In the genomic region with DNA sequence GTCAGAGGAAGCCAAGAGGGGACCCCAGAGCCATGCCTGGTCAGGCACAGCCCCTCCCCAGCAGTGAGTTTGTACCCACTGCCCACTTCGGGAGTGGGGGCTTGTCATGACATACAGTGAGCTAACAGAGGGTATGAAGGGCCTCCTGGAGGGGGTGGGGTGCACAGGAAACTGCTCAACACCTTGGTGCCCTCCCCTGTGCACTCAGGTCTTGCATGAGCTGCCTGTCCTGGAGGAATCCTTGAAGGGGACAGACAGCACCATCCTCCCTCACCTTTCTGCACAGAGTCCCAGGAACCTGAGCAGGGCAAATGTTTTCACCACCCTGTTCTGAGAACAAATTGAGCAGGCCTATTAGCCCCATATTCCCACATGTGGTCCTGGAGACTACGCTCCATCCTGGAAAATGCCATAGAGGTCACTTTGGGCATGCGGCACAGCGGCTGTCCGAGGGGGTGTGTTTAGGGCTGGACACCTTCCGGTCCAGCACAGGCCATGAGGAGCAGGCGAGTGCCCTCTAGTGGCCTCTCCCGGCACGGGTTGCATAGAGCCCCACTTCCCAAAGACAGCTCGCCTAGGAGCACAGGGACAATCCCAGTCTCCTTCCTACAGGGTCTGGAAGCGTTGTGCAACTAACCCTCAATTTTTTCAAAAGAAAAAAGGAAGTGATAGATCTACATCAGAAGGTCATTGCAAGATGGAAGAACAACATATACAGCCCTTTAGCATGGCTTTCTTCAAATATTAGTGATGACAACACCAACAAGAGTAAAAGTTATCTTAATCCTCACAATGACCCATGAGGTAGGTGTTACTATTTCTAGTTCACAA, we compare ENCODE assay signal across 1 cellular context.
A peak's percentile ranks its signal among the peaks of the same experiment; 100 is the strongest.
TF ChIP-seq lines count a peak whose summit lies in the region.

No MANE protein-coding gene starts in this region.

TF ChIP-seq in K562, 482 proteins besides CTCF, POLR2A, EP300 and RAD21 (continued from another document and continues in another):
- TF ChIP-seq ZKSCAN8 (CRISPR knock-in tag; IDR thresholded peaks at IDR 0.05) = no peak
- peak; percentile 70 for TF ChIP-seq EP400 (IDR thresholded peaks at IDR 0.05)
- TF ChIP-seq, protein P1, sequence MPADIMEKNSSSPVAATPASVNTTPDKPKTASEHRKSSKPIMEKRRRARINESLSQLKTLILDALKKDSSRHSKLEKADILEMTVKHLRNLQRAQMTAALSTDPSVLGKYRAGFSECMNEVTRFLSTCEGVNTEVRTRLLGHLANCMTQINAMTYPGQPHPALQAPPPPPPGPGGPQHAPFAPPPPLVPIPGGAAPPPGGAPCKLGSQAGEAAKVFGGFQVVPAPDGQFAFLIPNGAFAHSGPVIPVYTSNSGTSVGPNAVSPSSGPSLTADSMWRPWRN (IDR thresholded peaks at IDR 0.05; ENCODE audit: low read depth) = no peak
- no peak for TF ChIP-seq ZNF445 (CRISPR knock-in tag; IDR thresholded peaks at IDR 0.05; ENCODE audit: low read depth)
- TF ChIP-seq ZNF584 (CRISPR knock-in tag; IDR thresholded peaks at IDR 0.05; ENCODE audit: low read depth) = no peak
- TF ChIP-seq, protein P2, sequence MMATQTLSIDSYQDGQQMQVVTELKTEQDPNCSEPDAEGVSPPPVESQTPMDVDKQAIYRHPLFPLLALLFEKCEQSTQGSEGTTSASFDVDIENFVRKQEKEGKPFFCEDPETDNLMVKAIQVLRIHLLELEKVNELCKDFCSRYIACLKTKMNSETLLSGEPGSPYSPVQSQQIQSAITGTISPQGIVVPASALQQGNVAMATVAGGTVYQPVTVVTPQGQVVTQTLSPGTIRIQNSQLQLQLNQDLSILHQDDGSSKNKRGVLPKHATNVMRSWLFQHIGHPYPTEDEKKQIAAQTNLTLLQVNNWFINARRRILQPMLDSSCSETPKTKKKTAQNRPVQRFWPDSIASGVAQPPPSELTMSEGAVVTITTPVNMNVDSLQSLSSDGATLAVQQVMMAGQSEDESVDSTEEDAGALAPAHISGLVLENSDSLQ (IDR thresholded peaks at IDR 0.05) = peak; percentile 35; the same call in 1 of the 2 replicates
- no peak for TF ChIP-seq RBBP5 (IDR thresholded peaks at IDR 0.05; ENCODE audit: borderline replicate concordance, insufficient read depth, low read length, poor library complexity, severe bottlenecking)
- TF ChIP-seq, protein P3, sequence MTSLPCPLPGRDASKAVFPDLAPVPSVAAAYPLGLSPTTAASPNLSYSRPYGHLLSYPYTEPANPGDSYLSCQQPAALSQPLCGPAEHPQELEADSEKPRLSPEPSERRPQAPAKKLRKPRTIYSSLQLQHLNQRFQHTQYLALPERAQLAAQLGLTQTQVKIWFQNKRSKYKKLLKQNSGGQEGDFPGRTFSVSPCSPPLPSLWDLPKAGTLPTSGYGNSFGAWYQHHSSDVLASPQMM (CRISPR knock-in tag; IDR thresholded peaks at IDR 0.05) = no peak
- no peak for TF ChIP-seq FUS (optimal IDR thresholded peaks at IDR 0.05; ENCODE audit: low read depth, low read length)
- TF ChIP-seq ESRRA (IDR thresholded peaks at IDR 0.05; ENCODE audit: borderline replicate concordance, low read depth) = peak; percentile 49; the same call in 1 of the 2 replicates
- no peak for TF ChIP-seq ZNF143 (CRISPR knock-in tag; IDR thresholded peaks at IDR 0.05)
- TF ChIP-seq CC2D1A (IDR thresholded peaks at IDR 0.05) = peak; percentile 83
- peak; percentile 66; the same call in 1 of the 2 replicates for TF ChIP-seq CTBP1 (IDR thresholded peaks at IDR 0.05; ENCODE audit: borderline replicate concordance)
- TF ChIP-seq KAT2B (IDR thresholded peaks at IDR 0.05; ENCODE audit: low read depth, low read length) = no peak
- TF ChIP-seq PURB (CRISPR knock-in tag; IDR thresholded peaks at IDR 0.05; ENCODE audit: low read depth) = no peak
- TF ChIP-seq MEIS2 (IDR thresholded peaks at IDR 0.05; ENCODE audit: partially characterized antibody) = no peak
- peak; percentile 30; the same call in 1 of the 2 replicates for TF ChIP-seq TAF7 (tag; IDR thresholded peaks at IDR 0.05)
- no peak for TF ChIP-seq HIVEP1 (CRISPR knock-in tag; IDR thresholded peaks at IDR 0.05)
- TF ChIP-seq SOX6 (IDR thresholded peaks at IDR 0.05) = no peak
- TF ChIP-seq HDAC8 (tag; IDR thresholded peaks at IDR 0.05) = no peak
- TF ChIP-seq, protein P4, sequence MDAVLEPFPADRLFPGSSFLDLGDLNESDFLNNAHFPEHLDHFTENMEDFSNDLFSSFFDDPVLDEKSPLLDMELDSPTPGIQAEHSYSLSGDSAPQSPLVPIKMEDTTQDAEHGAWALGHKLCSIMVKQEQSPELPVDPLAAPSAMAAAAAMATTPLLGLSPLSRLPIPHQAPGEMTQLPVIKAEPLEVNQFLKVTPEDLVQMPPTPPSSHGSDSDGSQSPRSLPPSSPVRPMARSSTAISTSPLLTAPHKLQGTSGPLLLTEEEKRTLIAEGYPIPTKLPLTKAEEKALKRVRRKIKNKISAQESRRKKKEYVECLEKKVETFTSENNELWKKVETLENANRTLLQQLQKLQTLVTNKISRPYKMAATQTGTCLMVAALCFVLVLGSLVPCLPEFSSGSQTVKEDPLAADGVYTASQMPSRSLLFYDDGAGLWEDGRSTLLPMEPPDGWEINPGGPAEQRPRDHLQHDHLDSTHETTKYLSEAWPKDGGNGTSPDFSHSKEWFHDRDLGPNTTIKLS (IDR thresholded peaks at IDR 0.05; ENCODE audit: borderline replicate concordance, low read depth) = 0 out of 2 replicates have a peak, but pooled peaks have one; percentile 13
- TF ChIP-seq ZNF282 (CRISPR knock-in tag; IDR thresholded peaks at IDR 0.05) = no peak
- TF ChIP-seq, protein P5, sequence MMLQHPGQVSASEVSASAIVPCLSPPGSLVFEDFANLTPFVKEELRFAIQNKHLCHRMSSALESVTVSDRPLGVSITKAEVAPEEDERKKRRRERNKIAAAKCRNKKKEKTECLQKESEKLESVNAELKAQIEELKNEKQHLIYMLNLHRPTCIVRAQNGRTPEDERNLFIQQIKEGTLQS (IDR thresholded peaks at IDR 0.05) = no peak
- TF ChIP-seq, protein P5 (CRISPR knock-in tag; conservative IDR thresholded peaks at IDR 0.05) = no peak
- TF ChIP-seq FOXK1 (CRISPR knock-in tag; IDR thresholded peaks at IDR 0.05; ENCODE audit: borderline replicate concordance) = no peak
- TF ChIP-seq, protein P6, sequence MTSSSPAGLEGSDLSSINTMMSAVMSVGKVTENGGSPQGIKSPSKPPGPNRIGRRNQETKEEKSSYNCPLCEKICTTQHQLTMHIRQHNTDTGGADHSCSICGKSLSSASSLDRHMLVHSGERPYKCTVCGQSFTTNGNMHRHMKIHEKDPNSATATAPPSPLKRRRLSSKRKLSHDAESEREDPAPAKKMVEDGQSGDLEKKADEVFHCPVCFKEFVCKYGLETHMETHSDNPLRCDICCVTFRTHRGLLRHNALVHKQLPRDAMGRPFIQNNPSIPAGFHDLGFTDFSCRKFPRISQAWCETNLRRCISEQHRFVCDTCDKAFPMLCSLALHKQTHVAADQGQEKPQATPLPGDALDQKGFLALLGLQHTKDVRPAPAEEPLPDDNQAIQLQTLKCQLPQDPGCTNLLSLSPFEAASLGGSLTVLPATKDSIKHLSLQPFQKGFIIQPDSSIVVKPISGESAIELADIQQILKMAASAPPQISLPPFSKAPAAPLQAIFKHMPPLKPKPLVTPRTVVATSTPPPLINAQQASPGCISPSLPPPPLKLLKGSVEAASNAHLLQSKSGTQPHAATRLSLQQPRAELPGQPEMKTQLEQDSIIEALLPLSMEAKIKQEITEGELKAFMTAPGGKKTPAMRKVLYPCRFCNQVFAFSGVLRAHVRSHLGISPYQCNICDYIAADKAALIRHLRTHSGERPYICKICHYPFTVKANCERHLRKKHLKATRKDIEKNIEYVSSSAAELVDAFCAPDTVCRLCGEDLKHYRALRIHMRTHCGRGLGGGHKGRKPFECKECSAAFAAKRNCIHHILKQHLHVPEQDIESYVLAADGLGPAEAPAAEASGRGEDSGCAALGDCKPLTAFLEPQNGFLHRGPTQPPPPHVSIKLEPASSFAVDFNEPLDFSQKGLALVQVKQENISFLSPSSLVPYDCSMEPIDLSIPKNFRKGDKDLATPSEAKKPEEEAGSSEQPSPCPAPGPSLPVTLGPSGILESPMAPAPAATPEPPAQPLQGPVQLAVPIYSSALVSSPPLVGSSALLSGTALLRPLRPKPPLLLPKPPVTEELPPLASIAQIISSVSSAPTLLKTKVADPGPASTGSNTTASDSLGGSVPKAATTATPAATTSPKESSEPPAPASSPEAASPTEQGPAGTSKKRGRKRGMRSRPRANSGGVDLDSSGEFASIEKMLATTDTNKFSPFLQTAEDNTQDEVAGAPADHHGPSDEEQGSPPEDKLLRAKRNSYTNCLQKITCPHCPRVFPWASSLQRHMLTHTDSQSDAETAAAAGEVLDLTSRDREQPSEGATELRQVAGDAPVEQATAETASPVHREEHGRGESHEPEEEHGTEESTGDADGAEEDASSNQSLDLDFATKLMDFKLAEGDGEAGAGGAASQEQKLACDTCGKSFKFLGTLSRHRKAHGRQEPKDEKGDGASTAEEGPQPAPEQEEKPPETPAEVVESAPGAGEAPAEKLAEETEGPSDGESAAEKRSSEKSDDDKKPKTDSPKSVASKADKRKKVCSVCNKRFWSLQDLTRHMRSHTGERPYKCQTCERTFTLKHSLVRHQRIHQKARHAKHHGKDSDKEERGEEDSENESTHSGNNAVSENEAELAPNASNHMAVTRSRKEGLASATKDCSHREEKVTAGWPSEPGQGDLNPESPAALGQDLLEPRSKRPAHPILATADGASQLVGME (CRISPR knock-in tag; IDR thresholded peaks at IDR 0.05) = no peak
- TF ChIP-seq, protein P7, sequence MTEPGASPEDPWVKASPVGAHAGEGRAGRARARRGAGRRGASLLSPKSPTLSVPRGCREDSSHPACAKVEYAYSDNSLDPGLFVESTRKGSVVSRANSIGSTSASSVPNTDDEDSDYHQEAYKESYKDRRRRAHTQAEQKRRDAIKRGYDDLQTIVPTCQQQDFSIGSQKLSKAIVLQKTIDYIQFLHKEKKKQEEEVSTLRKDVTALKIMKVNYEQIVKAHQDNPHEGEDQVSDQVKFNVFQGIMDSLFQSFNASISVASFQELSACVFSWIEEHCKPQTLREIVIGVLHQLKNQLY (CRISPR knock-in tag; conservative IDR thresholded peaks at IDR 0.05) = no peak
- peak; percentile 73 for TF ChIP-seq SMC3 (conservative IDR thresholded peaks at IDR 0.05; ENCODE audit: insufficient read depth, low read depth, low read length)
- TF ChIP-seq ARID2 (IDR thresholded peaks at IDR 0.05) = no peak
- TF ChIP-seq, protein P8, sequence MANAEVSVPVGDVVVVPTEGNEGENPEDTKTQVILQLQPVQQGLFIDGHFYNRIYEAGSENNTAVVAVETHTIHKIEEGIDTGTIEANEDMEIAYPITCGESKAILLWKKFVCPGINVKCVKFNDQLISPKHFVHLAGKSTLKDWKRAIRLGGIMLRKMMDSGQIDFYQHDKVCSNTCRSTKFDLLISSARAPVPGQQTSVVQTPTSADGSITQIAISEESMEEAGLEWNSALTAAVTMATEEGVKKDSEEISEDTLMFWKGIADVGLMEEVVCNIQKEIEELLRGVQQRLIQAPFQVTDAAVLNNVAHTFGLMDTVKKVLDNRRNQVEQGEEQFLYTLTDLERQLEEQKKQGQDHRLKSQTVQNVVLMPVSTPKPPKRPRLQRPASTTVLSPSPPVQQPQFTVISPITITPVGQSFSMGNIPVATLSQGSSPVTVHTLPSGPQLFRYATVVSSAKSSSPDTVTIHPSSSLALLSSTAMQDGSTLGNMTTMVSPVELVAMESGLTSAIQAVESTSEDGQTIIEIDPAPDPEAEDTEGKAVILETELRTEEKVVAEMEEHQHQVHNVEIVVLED (CRISPR knock-in tag; IDR thresholded peaks at IDR 0.05) = no peak
- TF ChIP-seq, protein P9, sequence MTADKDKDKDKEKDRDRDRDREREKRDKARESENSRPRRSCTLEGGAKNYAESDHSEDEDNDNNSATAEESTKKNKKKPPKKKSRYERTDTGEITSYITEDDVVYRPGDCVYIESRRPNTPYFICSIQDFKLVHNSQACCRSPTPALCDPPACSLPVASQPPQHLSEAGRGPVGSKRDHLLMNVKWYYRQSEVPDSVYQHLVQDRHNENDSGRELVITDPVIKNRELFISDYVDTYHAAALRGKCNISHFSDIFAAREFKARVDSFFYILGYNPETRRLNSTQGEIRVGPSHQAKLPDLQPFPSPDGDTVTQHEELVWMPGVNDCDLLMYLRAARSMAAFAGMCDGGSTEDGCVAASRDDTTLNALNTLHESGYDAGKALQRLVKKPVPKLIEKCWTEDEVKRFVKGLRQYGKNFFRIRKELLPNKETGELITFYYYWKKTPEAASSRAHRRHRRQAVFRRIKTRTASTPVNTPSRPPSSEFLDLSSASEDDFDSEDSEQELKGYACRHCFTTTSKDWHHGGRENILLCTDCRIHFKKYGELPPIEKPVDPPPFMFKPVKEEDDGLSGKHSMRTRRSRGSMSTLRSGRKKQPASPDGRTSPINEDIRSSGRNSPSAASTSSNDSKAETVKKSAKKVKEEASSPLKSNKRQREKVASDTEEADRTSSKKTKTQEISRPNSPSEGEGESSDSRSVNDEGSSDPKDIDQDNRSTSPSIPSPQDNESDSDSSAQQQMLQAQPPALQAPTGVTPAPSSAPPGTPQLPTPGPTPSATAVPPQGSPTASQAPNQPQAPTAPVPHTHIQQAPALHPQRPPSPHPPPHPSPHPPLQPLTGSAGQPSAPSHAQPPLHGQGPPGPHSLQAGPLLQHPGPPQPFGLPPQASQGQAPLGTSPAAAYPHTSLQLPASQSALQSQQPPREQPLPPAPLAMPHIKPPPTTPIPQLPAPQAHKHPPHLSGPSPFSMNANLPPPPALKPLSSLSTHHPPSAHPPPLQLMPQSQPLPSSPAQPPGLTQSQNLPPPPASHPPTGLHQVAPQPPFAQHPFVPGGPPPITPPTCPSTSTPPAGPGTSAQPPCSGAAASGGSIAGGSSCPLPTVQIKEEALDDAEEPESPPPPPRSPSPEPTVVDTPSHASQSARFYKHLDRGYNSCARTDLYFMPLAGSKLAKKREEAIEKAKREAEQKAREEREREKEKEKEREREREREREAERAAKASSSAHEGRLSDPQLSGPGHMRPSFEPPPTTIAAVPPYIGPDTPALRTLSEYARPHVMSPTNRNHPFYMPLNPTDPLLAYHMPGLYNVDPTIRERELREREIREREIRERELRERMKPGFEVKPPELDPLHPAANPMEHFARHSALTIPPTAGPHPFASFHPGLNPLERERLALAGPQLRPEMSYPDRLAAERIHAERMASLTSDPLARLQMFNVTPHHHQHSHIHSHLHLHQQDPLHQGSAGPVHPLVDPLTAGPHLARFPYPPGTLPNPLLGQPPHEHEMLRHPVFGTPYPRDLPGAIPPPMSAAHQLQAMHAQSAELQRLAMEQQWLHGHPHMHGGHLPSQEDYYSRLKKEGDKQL (CRISPR knock-in tag; IDR thresholded peaks at IDR 0.05; ENCODE audit: borderline replicate concordance) = no peak
- no peak for TF ChIP-seq ZNF75A (CRISPR knock-in tag; IDR thresholded peaks at IDR 0.05)
- no peak for TF ChIP-seq RFX7 (CRISPR knock-in tag; IDR thresholded peaks at IDR 0.05)
